Comparison of ENCODE assay signal across 21 cellular contexts in the genomic region with DNA sequence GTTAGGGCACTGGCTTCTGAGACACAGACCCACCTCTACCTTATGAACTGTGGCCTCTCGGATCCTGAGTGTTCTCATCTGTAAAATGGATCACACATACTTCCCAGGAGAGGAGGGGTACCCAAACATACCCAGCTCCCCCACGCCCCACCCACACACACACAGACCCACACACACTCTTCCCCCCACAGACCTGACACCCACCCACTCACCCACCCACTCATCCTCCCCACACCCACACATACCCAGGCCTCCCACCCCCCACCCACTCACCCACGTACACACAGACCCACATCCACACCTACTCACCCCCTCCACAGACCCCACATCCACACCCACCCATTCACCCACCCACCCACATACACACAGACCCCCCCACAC.
"Had no signal": no experiment of that assay in that cellular context is flagged by ENCODE, and none has a peak within 500 bp of the region (broad histone marks: within the 10 kb centered on the region; RNA-seq: fewer than 3 reads in every experiment).

No MANE protein-coding gene starts in this region.

- ATAC-seq: activated CD4-positive, CD25-positive, alpha-beta regulatory T cell treated with anti-CD3 and anti-CD28 coated beads, Interleukin-2, amount 50 U/mL, for 24 hours; activated CD8-positive, alpha-beta memory T cell treated with anti-CD3 and anti-CD28 coated beads, Interleukin-2, amount 10 ng/mL, durations not matched to agents 7 days and 5 days; PC-3 had no signal

- H3K4me3 ChIP-seq: cardiac muscle cell, MG63 had no signal

- H3K27me3 ChIP-seq: brain microvascular endothelial cell, cardiac muscle cell, MG63 had no signal

- H3K4me3 Mint-ChIP-seq: activated CD8-positive, alpha-beta memory T cell treated with anti-CD3 and anti-CD28 coated beads, Interleukin-2, amount 10 ng/mL, durations not matched to agents 7 days and 5 days; activated naive CD4-positive, alpha-beta T cell treated with anti-CD3 and anti-CD28 coated beads for 36 hours; activated naive CD8-positive, alpha-beta T cell; activated T-cell treated with anti-CD3 and anti-CD28 coated beads, Interleukin-2, amount 50 U/mL, for 24 hours; activated T-helper 1 cell treated with anti-CD3 and anti-CD28 coated beads, Interleukin-12 subunit alpha, Interleukin-12 subunit beta, Interleukin-2, Interleukin-4 antibody, amounts not matched to agents 30 ng/mL and 10 ng/mL and 1 ng/mL, durations not matched to agents 14 hours and 24 hours and 36 hours; T-helper 1 cell treated with Interleukin-12 subunit alpha and Interleukin-12 subunit beta and Interleukin-4 antibody, amounts not matched to agents 30 μg/mL and 1 μg/mL, for 36 hours had no signal

- H3K27me3 Mint-ChIP-seq: activated CD8-positive, alpha-beta memory T cell treated with anti-CD3 and anti-CD28 coated beads, Interleukin-2, amount 10 ng/mL, durations not matched to agents 7 days and 5 days; activated naive CD8-positive, alpha-beta T cell; activated T-cell treated with anti-CD3 and anti-CD28 coated beads, Interleukin-2, amount 50 U/mL, for 24 hours had no signal

- H3K27ac ChIP-seq: brain microvascular endothelial cell, cardiac muscle cell had no signal

- H3K27ac Mint-ChIP-seq: activated CD8-positive, alpha-beta memory T cell treated with anti-CD3 and anti-CD28 coated beads, Interleukin-2, amount 10 ng/mL, durations not matched to agents 7 days and 5 days; activated naive CD4-positive, alpha-beta T cell treated with anti-CD3 and anti-CD28 coated beads for 36 hours; activated naive CD8-positive, alpha-beta T cell; activated T-cell treated with anti-CD3 and anti-CD28 coated beads, Interleukin-2, amount 50 U/mL, for 24 hours; activated T-helper 1 cell treated with anti-CD3 and anti-CD28 coated beads, Interleukin-12 subunit alpha, Interleukin-12 subunit beta, Interleukin-2, Interleukin-4 antibody, amounts not matched to agents 30 ng/mL and 10 ng/mL and 1 ng/mL, durations not matched to agents 14 hours and 24 hours and 36 hours; T-helper 1 cell treated with Interleukin-12 subunit alpha and Interleukin-12 subunit beta and Interleukin-4 antibody, amounts not matched to agents 30 μg/mL and 1 μg/mL, for 36 hours had no signal

- H3K36me3 Mint-ChIP-seq: activated CD8-positive, alpha-beta memory T cell treated with anti-CD3 and anti-CD28 coated beads, Interleukin-2, amount 10 ng/mL, durations not matched to agents 7 days and 5 days; activated naive CD8-positive, alpha-beta T cell had no signal

- DNase-seq: activated CD4-positive, alpha-beta T cell treated with anti-CD3 and anti-CD28 coated beads for 4 hours; activated CD4-positive, alpha-beta T cell treated with anti-CD3 and anti-CD28 coated beads, Interleukin-2, amount 50 U/mL, for 48 hours; activated CD8-positive, alpha-beta memory T cell treated with anti-CD3 and anti-CD28 coated beads, Interleukin-2, amount 10 ng/mL, durations not matched to agents 7 days and 5 days; activated effector memory CD4-positive, alpha-beta T cell treated with anti-CD3 and anti-CD28 coated beads, Interleukin-2, amount 50 U/mL, for 16 hours; activated naive CD4-positive, alpha-beta T cell treated with anti-CD3 and anti-CD28 coated beads for 36 hours; activated T-cell treated with anti-CD3 and anti-CD28 coated beads, Interleukin-2, amount 50 U/mL, for 24 hours; brain microvascular endothelial cell; MG63; MV-4-11; NCI-H1105; NCI-H1436; NCI-H1694 treated with DMSO at 0.1 percent for 48 hours; NCI-H2081; NCI-H510A treated with DMSO at 0.1 percent for 48 hours; PC-3; SHP77 had no signal

- H3K9me3 Mint-ChIP-seq: activated naive CD4-positive, alpha-beta T cell treated with anti-CD3 and anti-CD28 coated beads for 36 hours; activated T-cell treated with anti-CD3 and anti-CD28 coated beads, Interleukin-2, amount 50 U/mL, for 24 hours; activated T-helper 1 cell treated with anti-CD3 and anti-CD28 coated beads, Interleukin-12 subunit alpha, Interleukin-12 subunit beta, Interleukin-2, Interleukin-4 antibody, amounts not matched to agents 30 ng/mL and 10 ng/mL and 1 ng/mL, durations not matched to agents 14 hours and 24 hours and 36 hours; T-helper 1 cell treated with Interleukin-12 subunit alpha and Interleukin-12 subunit beta and Interleukin-4 antibody, amounts not matched to agents 30 μg/mL and 1 μg/mL, for 36 hours had no signal

- H3K36me3 ChIP-seq: brain microvascular endothelial cell, cardiac muscle cell, MG63 had no signal
